Comparison of ENCODE assay signal across 1 cellular context in the genomic region with DNA sequence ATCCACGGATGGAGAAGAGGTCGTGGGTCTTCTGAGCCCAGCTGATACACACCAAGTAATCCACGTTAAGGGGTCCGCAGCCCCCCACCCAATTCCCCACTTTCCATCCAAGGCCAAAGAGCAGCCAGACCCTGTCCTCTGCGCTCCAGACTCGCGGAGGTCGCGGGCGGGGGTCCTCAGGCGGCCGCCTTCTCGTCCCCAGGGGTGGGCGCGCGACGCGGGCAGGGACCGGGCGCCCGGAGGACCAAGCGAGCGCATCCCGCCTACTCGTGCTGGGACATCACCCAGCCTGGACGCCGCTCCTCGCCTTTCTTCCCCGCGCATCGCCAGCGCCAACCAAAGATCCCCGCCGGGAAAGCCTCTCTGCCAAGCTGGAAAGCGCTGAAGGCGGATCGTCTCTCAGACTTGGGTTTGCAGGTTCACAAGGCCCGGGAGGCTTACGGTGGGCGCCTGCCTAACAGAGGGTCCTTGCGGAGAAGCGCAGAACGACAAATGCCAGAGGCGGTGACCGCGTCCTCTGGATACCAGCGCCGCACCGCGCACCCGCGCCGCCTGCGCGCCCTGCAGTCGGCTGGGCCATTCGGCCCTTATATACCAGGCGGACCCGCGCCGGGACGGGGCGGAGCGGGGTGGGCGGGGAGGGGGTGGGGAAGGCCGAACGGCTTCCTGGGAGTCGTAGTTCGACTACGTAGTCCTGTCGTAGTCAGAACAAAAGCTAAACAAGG.
TF ChIP-seq lines count a peak whose summit lies in the region.

No MANE protein-coding gene starts in this region.

TF ChIP-seq in WTC11, 78 proteins besides CTCF, POLR2A, EP300 and RAD21 (continued from another document and continues in another):
- TF ChIP-seq, protein P1, sequence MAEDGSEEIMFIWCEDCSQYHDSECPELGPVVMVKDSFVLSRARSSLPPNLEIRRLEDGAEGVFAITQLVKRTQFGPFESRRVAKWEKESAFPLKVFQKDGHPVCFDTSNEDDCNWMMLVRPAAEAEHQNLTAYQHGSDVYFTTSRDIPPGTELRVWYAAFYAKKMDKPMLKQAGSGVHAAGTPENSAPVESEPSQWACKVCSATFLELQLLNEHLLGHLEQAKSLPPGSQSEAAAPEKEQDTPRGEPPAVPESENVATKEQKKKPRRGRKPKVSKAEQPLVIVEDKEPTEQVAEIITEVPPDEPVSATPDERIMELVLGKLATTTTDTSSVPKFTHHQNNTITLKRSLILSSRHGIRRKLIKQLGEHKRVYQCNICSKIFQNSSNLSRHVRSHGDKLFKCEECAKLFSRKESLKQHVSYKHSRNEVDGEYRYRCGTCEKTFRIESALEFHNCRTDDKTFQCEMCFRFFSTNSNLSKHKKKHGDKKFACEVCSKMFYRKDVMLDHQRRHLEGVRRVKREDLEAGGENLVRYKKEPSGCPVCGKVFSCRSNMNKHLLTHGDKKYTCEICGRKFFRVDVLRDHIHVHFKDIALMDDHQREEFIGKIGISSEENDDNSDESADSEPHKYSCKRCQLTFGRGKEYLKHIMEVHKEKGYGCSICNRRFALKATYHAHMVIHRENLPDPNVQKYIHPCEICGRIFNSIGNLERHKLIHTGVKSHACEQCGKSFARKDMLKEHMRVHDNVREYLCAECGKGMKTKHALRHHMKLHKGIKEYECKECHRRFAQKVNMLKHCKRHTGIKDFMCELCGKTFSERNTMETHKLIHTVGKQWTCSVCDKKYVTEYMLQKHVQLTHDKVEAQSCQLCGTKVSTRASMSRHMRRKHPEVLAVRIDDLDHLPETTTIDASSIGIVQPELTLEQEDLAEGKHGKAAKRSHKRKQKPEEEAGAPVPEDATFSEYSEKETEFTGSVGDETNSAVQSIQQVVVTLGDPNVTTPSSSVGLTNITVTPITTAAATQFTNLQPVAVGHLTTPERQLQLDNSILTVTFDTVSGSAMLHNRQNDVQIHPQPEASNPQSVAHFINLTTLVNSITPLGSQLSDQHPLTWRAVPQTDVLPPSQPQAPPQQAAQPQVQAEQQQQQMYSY (CRISPR knock-in tag; IDR thresholded peaks at IDR 0.05) = no peak
- peak; percentile 86; the same call in 1 of the 2 replicates for TF ChIP-seq NFATC4 (CRISPR knock-in tag; IDR thresholded peaks at IDR 0.05)
- TF ChIP-seq JAZF1 (CRISPR knock-in tag; IDR thresholded peaks at IDR 0.05) = no peak
- TF ChIP-seq, protein P2, sequence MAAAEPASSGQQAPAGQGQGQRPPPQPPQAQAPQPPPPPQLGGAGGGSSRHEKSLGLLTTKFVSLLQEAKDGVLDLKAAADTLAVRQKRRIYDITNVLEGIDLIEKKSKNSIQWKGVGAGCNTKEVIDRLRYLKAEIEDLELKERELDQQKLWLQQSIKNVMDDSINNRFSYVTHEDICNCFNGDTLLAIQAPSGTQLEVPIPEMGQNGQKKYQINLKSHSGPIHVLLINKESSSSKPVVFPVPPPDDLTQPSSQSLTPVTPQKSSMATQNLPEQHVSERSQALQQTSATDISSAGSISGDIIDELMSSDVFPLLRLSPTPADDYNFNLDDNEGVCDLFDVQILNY (CRISPR knock-in tag; IDR thresholded peaks at IDR 0.05) = peak; percentile 69; the same call in 1 of the 2 replicates
- TF ChIP-seq SOX15 (CRISPR knock-in tag; IDR thresholded peaks at IDR 0.05) = no peak
- TF ChIP-seq NR2C2 (CRISPR knock-in tag; IDR thresholded peaks at IDR 0.05) = no peak
- peak; percentile 87; the same call in 1 of the 2 replicates for TF ChIP-seq ZNF671 (CRISPR knock-in tag; IDR thresholded peaks at IDR 0.05)
- TF ChIP-seq TP53 (CRISPR knock-in tag; IDR thresholded peaks at IDR 0.05) = no peak
- TF ChIP-seq SP1 (CRISPR knock-in tag; conservative IDR thresholded peaks at IDR 0.05) = peak; percentile 82
- TF ChIP-seq ZNF121 (CRISPR knock-in tag; IDR thresholded peaks at IDR 0.05) = no peak
- TF ChIP-seq PREB (CRISPR knock-in tag; IDR thresholded peaks at IDR 0.05; ENCODE audit: borderline replicate concordance) = no peak
- TF ChIP-seq SMAD4 (CRISPR knock-in tag; IDR thresholded peaks at IDR 0.05) = no peak
- 0 out of 2 replicates have a peak, but pooled peaks have one; percentile 12 for TF ChIP-seq ETV6 (CRISPR knock-in tag; IDR thresholded peaks at IDR 0.05)
- TF ChIP-seq, protein P3, sequence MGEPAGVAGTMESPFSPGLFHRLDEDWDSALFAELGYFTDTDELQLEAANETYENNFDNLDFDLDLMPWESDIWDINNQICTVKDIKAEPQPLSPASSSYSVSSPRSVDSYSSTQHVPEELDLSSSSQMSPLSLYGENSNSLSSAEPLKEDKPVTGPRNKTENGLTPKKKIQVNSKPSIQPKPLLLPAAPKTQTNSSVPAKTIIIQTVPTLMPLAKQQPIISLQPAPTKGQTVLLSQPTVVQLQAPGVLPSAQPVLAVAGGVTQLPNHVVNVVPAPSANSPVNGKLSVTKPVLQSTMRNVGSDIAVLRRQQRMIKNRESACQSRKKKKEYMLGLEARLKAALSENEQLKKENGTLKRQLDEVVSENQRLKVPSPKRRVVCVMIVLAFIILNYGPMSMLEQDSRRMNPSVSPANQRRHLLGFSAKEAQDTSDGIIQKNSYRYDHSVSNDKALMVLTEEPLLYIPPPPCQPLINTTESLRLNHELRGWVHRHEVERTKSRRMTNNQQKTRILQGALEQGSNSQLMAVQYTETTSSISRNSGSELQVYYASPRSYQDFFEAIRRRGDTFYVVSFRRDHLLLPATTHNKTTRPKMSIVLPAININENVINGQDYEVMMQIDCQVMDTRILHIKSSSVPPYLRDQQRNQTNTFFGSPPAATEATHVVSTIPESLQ (CRISPR knock-in tag; IDR thresholded peaks at IDR 0.05) = no peak
- TF ChIP-seq ATF3 (CRISPR knock-in tag; conservative IDR thresholded peaks at IDR 0.05) = no peak
- TF ChIP-seq FOXJ3 (CRISPR knock-in tag; IDR thresholded peaks at IDR 0.05; ENCODE audit: borderline replicate concordance) = no peak
- no peak for TF ChIP-seq ATF2 (CRISPR knock-in tag; IDR thresholded peaks at IDR 0.05; ENCODE audit: borderline replicate concordance, low read depth)
- no peak for TF ChIP-seq ZNF396 (CRISPR knock-in tag; IDR thresholded peaks at IDR 0.05; ENCODE audit: borderline replicate concordance)
- 0 out of 2 replicates have a peak, but pooled peaks have one; percentile 21 for TF ChIP-seq TCF7 (CRISPR knock-in tag; IDR thresholded peaks at IDR 0.05; ENCODE audit: low read depth)
- no peak for TF ChIP-seq GRHL2 (CRISPR knock-in tag; IDR thresholded peaks at IDR 0.05; ENCODE audit: insufficient replicate concordance, severe bottlenecking)
- peak; percentile 76 for TF ChIP-seq GABPB1 (CRISPR knock-in tag; IDR thresholded peaks at IDR 0.05)
- no peak for TF ChIP-seq KAT7 (CRISPR knock-in tag; IDR thresholded peaks at IDR 0.05; ENCODE audit: borderline replicate concordance)
- 0 out of 2 replicates have a peak, but pooled peaks have one; percentile 63 for TF ChIP-seq MYBL2 (CRISPR knock-in tag; IDR thresholded peaks at IDR 0.05)
- TF ChIP-seq RELA (CRISPR knock-in tag; IDR thresholded peaks at IDR 0.05; ENCODE audit: borderline replicate concordance) = no peak
- TF ChIP-seq TEAD1 (CRISPR knock-in tag; IDR thresholded peaks at IDR 0.05) = peak; percentile 35; the same call in 1 of the 2 replicates
- TF ChIP-seq, protein P4, sequence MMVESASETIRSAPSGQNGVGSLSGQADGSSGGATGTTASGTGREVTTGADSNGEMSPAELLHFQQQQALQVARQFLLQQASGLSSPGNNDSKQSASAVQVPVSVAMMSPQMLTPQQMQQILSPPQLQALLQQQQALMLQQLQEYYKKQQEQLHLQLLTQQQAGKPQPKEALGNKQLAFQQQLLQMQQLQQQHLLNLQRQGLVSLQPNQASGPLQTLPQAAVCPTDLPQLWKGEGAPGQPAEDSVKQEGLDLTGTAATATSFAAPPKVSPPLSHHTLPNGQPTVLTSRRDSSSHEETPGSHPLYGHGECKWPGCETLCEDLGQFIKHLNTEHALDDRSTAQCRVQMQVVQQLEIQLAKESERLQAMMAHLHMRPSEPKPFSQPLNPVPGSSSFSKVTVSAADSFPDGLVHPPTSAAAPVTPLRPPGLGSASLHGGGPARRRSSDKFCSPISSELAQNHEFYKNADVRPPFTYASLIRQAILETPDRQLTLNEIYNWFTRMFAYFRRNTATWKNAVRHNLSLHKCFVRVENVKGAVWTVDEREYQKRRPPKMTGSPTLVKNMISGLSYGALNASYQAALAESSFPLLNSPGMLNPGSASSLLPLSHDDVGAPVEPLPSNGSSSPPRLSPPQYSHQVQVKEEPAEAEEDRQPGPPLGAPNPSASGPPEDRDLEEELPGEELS (CRISPR knock-in tag; IDR thresholded peaks at IDR 0.05) = 0 out of 2 replicates have a peak, but pooled peaks have one; percentile 23
- TF ChIP-seq ZNF416 (CRISPR knock-in tag; IDR thresholded peaks at IDR 0.05) = peak; percentile 87; the same call in 1 of the 2 replicates
- TF ChIP-seq, protein P5, sequence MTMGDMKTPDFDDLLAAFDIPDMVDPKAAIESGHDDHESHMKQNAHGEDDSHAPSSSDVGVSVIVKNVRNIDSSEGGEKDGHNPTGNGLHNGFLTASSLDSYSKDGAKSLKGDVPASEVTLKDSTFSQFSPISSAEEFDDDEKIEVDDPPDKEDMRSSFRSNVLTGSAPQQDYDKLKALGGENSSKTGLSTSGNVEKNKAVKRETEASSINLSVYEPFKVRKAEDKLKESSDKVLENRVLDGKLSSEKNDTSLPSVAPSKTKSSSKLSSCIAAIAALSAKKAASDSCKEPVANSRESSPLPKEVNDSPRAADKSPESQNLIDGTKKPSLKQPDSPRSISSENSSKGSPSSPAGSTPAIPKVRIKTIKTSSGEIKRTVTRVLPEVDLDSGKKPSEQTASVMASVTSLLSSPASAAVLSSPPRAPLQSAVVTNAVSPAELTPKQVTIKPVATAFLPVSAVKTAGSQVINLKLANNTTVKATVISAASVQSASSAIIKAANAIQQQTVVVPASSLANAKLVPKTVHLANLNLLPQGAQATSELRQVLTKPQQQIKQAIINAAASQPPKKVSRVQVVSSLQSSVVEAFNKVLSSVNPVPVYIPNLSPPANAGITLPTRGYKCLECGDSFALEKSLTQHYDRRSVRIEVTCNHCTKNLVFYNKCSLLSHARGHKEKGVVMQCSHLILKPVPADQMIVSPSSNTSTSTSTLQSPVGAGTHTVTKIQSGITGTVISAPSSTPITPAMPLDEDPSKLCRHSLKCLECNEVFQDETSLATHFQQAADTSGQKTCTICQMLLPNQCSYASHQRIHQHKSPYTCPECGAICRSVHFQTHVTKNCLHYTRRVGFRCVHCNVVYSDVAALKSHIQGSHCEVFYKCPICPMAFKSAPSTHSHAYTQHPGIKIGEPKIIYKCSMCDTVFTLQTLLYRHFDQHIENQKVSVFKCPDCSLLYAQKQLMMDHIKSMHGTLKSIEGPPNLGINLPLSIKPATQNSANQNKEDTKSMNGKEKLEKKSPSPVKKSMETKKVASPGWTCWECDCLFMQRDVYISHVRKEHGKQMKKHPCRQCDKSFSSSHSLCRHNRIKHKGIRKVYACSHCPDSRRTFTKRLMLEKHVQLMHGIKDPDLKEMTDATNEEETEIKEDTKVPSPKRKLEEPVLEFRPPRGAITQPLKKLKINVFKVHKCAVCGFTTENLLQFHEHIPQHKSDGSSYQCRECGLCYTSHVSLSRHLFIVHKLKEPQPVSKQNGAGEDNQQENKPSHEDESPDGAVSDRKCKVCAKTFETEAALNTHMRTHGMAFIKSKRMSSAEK (CRISPR knock-in tag; IDR thresholded peaks at IDR 0.05; ENCODE audit: borderline replicate concordance) = no peak
- TF ChIP-seq, protein P6, sequence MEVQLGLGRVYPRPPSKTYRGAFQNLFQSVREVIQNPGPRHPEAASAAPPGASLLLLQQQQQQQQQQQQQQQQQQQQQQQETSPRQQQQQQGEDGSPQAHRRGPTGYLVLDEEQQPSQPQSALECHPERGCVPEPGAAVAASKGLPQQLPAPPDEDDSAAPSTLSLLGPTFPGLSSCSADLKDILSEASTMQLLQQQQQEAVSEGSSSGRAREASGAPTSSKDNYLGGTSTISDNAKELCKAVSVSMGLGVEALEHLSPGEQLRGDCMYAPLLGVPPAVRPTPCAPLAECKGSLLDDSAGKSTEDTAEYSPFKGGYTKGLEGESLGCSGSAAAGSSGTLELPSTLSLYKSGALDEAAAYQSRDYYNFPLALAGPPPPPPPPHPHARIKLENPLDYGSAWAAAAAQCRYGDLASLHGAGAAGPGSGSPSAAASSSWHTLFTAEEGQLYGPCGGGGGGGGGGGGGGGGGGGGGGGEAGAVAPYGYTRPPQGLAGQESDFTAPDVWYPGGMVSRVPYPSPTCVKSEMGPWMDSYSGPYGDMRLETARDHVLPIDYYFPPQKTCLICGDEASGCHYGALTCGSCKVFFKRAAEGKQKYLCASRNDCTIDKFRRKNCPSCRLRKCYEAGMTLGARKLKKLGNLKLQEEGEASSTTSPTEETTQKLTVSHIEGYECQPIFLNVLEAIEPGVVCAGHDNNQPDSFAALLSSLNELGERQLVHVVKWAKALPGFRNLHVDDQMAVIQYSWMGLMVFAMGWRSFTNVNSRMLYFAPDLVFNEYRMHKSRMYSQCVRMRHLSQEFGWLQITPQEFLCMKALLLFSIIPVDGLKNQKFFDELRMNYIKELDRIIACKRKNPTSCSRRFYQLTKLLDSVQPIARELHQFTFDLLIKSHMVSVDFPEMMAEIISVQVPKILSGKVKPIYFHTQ (CRISPR knock-in tag; IDR thresholded peaks at IDR 0.05) = 0 out of 2 replicates have a peak, but pooled peaks have one; percentile 21
- peak; percentile 64; the same call in 1 of the 2 replicates for TF ChIP-seq ZMAT4 (CRISPR knock-in tag; IDR thresholded peaks at IDR 0.05)
- no peak for TF ChIP-seq MXD4 (CRISPR knock-in tag; IDR thresholded peaks at IDR 0.05; ENCODE audit: borderline replicate concordance)
- no peak for TF ChIP-seq GTF2I (CRISPR knock-in tag; conservative IDR thresholded peaks at IDR 0.05)
